Comparison of ENCODE assay signal across 9 cellular contexts in the genomic region with DNA sequence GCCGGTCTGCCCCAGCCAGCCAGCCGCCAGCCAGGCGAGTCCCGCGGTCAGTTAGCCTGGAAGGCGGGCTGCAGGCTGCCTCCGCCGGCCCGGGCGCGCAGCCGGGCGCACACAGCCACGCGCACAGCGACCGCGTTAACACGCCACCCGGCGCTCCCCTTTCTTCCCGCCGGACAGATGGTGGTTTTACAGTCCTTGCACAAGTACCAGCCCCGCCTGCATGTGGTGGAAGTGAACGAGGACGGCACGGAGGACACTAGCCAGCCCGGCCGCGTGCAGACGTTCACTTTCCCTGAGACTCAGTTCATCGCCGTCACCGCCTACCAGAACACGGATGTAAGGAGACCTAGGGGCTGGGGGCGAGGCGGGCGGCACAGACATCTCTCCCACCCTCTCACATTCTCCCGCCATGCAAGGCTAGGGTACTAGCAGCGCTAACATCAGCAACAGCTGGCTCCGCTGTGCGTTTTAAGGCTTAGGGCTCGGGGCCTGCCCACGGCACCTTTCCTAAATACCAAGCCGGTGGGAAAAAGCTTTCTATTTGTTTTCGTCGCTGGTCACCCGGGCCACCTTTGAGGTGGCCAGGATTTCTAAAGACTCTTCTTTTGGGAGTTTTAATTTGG. TPM values are rescaled to one million over a fixed set of nuclear protein-coding genes. Genes with fewer than 3 reads are reported as not detected.
DNase-seq lines count a peak whose midpoint lies in the region; ATAC-seq, FAIRE-seq and TF ChIP-seq lines count a peak whose summit lies in the region.
"Had no signal": no experiment of that assay in that cellular context is flagged by ENCODE, and none has a peak within 500 bp of the region (broad histone marks: within the 10 kb centered on the region; RNA-seq: fewer than 3 reads in every experiment).

No MANE protein-coding gene starts in this region.

- H3K27ac ChIP-seq in K562 (ENCODE audit: extremely low read depth, low read depth, low read length), result no peak overlapping the region
- H3K27ac ChIP-seq: SJSA1 had no signal

- H3K4me2 ChIP-seq in K562 (ENCODE audit: insufficient read depth, low read length), result peak overlapping the region; percentile 46; the same call in 1 of the 2 replicates

- CTCF ChIA-PET in K562 (lab: Yijun Ruan, JAX; ENCODE audit: low intra/inter-chr PET ratio), result no interaction called here

- peak overlapping the region in 1 of 2 experiments; percentile 84; a peak in 2 of 4 replicates for H3K9ac ChIP-seq in K562 (ENCODE audit: insufficient read depth in 1 of 2, low read depth in 2 of 2, low read length in 2 of 2)

- H3K9me3 Mint-ChIP-seq in osteocyte (ENCODE audit: unreplicated experiment), result no peaks in the 10 kb centered on the region

- no peaks in the 10 kb centered on the region for H3K9me1 ChIP-seq in K562 (ENCODE audit: control insufficient read depth, insufficient read depth, low read length)

- POLR2A ChIA-PET in K562 (lab: Yijun Ruan, JAX), result no interaction called here

- peaks cover 1% of the 10 kb centered on the region for H3K36me3 Mint-ChIP-seq in osteocyte (ENCODE audit: unreplicated experiment)

- TF ChIP-seq CTCF in GM06990 (IDR thresholded peaks at IDR 0.05; ENCODE audit: insufficient read depth, low read length, poor library complexity, severe bottlenecking) (no peak), K562 (IDR thresholded peaks at IDR 0.05 in 2 of 3, conservative IDR thresholded peaks at IDR 0.05 in 1 of 3; ENCODE audit: insufficient read depth in 2 of 3, low read depth in 1 of 3, low read length in 3 of 3) (no peak), osteocyte (IDR thresholded peaks at IDR 0.05) (no peak)

- in situ Hi-C loops in K562 (cut with MboI), result no loop called here

- peak overlapping the region; percentile 72 for H3K4me3 Mint-ChIP-seq in osteocyte (ENCODE audit: unreplicated experiment)

- H3K4me3 ChIP-seq in GM06990 (replicated peaks; ENCODE audit: low read depth, low read length) (peak overlapping the region; percentile 19), MG63 (peak overlapping the region; percentile 35), K562 (no peak overlapping the region)
- H3K4me3 ChIP-seq: SJSA1 had no signal

- peaks cover 84% of the 10 kb centered on the region for H3K27me3 Mint-ChIP-seq in osteocyte (ENCODE audit: unreplicated experiment)

- 7% methylated on average over 35 of the region's 48 CpGs for WGBS in K562 (ENCODE audit: insufficient coverage, low coverage, missing lambda C conversion rate)

- no peak for TF ChIP-seq POLR2A in K562 (conservative IDR thresholded peaks at IDR 0.05)

- peaks cover 45% of the 10 kb centered on the region for H3K4me1 Mint-ChIP-seq in osteocyte (ENCODE audit: unreplicated experiment)

- peaks cover 3% of the 10 kb centered on the region for H3K27me3 ChIP-seq in GM06990 (replicated peaks; ENCODE audit: control insufficient read depth, insufficient read depth, low read length)
- H3K27me3 ChIP-seq in MG63, result no peaks in the 10 kb centered on the region
- H3K27me3 ChIP-seq in K562 (ENCODE audit: control insufficient read depth in 2 of 2, insufficient read depth in 2 of 2, low read length in 2 of 2), result peaks cover 60 to 71% of the 10 kb centered on the region in 2 experiments
- H3K27me3 ChIP-seq: SJSA1 had no signal

- H3K79me2 ChIP-seq in K562 (ENCODE audit: control insufficient read depth, insufficient read depth, low read length), result no peaks in the 10 kb centered on the region

- intact Hi-C loops in K562 (cut with micrococcal nuclease), result loop anchor here (5.0 kb wide), 1 partner anchor 112 kb away; a partner anchor contains a TSS

- H3K9me3 ChIP-seq in MG63 (no peaks in the 10 kb centered on the region), K562 (replicated peaks; ENCODE audit: control insufficient read depth, insufficient read depth, low read depth, low read length) (no peaks in the 10 kb centered on the region)
- H3K9me3 ChIP-seq: SJSA1 had no signal

- H4K20me1 ChIP-seq in K562 (replicated peaks; ENCODE audit: control insufficient read depth, insufficient read depth, low read length), result no peaks in the 10 kb centered on the region

- H3K27ac Mint-ChIP-seq in osteocyte (ENCODE audit: unreplicated experiment), result no peak overlapping the region

- H3K36me3 ChIP-seq in GM06990 (ENCODE audit: control insufficient read depth, insufficient read depth, low read length) (no peaks in the 10 kb centered on the region), MG63 (no peaks in the 10 kb centered on the region), K562 (ENCODE audit: control insufficient read depth, insufficient read depth, low read length) (no peaks in the 10 kb centered on the region)
- H3K36me3 ChIP-seq: SJSA1 had no signal

- peak overlapping the region; percentile 56 for H2AFZ ChIP-seq in K562 (ENCODE audit: low read depth, low read length)

- no peak for FAIRE-seq in K562 (lab: Jason Lieb, UNC)

- TF ChIP-seq EP300 in K562 (IDR thresholded peaks at IDR 0.05; ENCODE audit: low read length), result no peak

- peak; percentile 26 for ATAC-seq in K562
- ATAC-seq in GM18873 (IDR thresholded peaks at IDR 0.05; ENCODE audit: low FRiP score, unreplicated experiment), result no peak
- ATAC-seq: esophagus mucosa had no signal

- BruUV-seq in K562 (replicated peaks; lab: Mats Ljungman, UMichigan), result no TSS peak

- DNase-seq in GM06990 (ENCODE audit: extremely low read depth, insufficient read length), result peak; percentile 33
- DNase-seq in MG63, result peak; percentile 75
- peak in 2 of 4 experiments; percentile 37 to 46 for DNase-seq in K562 (ENCODE audit: extremely low read depth in 1 of 4, low spot score in 3 of 4)
- DNase-seq in osteocyte (ENCODE audit: extremely low spot score, unreplicated experiment), result no peak
- no peak for DNase-seq in SIG-M5 (lab: John Stamatoyannopoulos, UW)
- DNase-seq in KG1 (lab: John Stamatoyannopoulos, UW), result no peak

- TF ChIP-seq RAD21 in K562 (CRISPR knock-in tag; conservative IDR thresholded peaks at IDR 0.05 in 1 of 2, IDR thresholded peaks at IDR 0.05 in 1 of 2), result no peak

- H3K4me1 ChIP-seq in K562 (replicated peaks in 1 of 2; ENCODE audit: control insufficient read depth in 2 of 2, insufficient read depth in 2 of 2, low read length in 2 of 2), result peaks cover 8 to 34% of the 10 kb centered on the region in 2 experiments; a peak in 4 of 5 replicates

TF ChIP-seq in K562, 482 proteins besides CTCF, POLR2A, EP300 and RAD21 (continues in another document):
- TF ChIP-seq STAG1 (CRISPR knock-in tag; IDR thresholded peaks at IDR 0.05; ENCODE audit: borderline replicate concordance) (0 out of 2 replicates have a peak, but pooled peaks have one; percentile 26), EZH2 (IDR thresholded peaks at IDR 0.05; ENCODE audit: borderline replicate concordance, low read depth, low read length) (0 out of 2 replicates have a peak, but pooled peaks have one; percentile 31), CBX8 (IDR thresholded peaks at IDR 0.05; ENCODE audit: borderline replicate concordance, extremely low read depth, low read depth, low read length, poor library complexity, severe bottlenecking) (peak; percentile 68), KLF10 (CRISPR knock-in tag; IDR thresholded peaks at IDR 0.05) (no peak), JUND (IDR thresholded peaks at IDR 0.05; ENCODE audit: borderline replicate concordance, low read depth, low read length) (no peak), JUND (tag; IDR thresholded peaks at IDR 0.05; ENCODE audit: borderline replicate concordance, low read depth, low read length) (no peak), ZFX (CRISPR knock-in tag; IDR thresholded peaks at IDR 0.05) (no peak), LCOR (CRISPR knock-in tag; IDR thresholded peaks at IDR 0.05) (no peak), ZNF431 (CRISPR knock-in tag; IDR thresholded peaks at IDR 0.05) (peak; percentile 73; the same call in 1 of the 2 replicates), TCF3 (CRISPR knock-in tag; IDR thresholded peaks at IDR 0.05) (peak; percentile 41)
- TF ChIP-seq, protein P1, sequence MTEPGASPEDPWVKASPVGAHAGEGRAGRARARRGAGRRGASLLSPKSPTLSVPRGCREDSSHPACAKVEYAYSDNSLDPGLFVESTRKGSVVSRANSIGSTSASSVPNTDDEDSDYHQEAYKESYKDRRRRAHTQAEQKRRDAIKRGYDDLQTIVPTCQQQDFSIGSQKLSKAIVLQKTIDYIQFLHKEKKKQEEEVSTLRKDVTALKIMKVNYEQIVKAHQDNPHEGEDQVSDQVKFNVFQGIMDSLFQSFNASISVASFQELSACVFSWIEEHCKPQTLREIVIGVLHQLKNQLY (CRISPR knock-in tag; conservative IDR thresholded peaks at IDR 0.05), result no peak

RNA-seq across cellular contexts. Expression of a gene that starts 2.7 kb away (rescaled TPM):
- not detected in 2 replicates for total RNA-seq in MG63 (2014; rRNA removed; shearing (Covaris generic); ENCODE audit: low replicate concordance)
- 0.09 TPM in 1 of 2 replicates, not detected in the other for total RNA-seq in K562 (2011; cell fraction: chromatin; rRNA removed; ENCODE audit: low replicate concordance)
- total RNA-seq in K562 (2011; cell fraction: nucleolus; rRNA removed), result not detected in 2 replicates
- 0.23 TPM in 1 of 2 replicates, not detected in the other for total RNA-seq in K562 (2011; cell fraction: nucleoplasm; rRNA removed)
- total RNA-seq in K562 (2014; rRNA removed), result 0.04 and 0.09 TPM in 2 replicates
- not detected in 2 replicates for total RNA-seq in K562 (2014; rRNA removed; fragmentation: Illumina TruSeq; extraction: Trizol)
- total RNA-seq in K562 (2015; rRNA removed; fragmentation: Illumina TruSeq; extraction: Trizol), result 0.04 TPM in 1 of 2 replicates, not detected in the other
- total RNA-seq in K562 (2021), result not detected in 2 replicates
- polyA plus RNA-seq in K562 (2011; rRNA removed), result 0.01 TPM in 1 of 2 replicates, not detected in the other
- not detected in 2 replicates for polyA plus RNA-seq in K562 (2011; cell fraction: cytosol; rRNA removed)
- 0.04 TPM in 2 replicates for polyA plus RNA-seq in K562 (2011; cell fraction: nucleus; rRNA removed)
- 0.03 TPM in 1 of 2 replicates, not detected in the other for polyA plus RNA-seq in K562 (2012)
- polyA plus RNA-seq in K562 (2014; fragmentation: Illumina TruSeq; extraction: Trizol), result 0.01 TPM in 1 of 2 replicates, not detected in the other
- polyA plus RNA-seq in K562 (2014; fragmentation: Nextera tagmentation; extraction: Ambion mirVana), result not detected
- 0.01 TPM in 1 of 2 replicates, not detected in the other for polyA plus RNA-seq in K562 (2014; rRNA removed)
- polyA minus RNA-seq in K562 (2011; rRNA and poly(A)+ RNA removed), result 0.04 TPM in 1 of 2 replicates, not detected in the other
- polyA minus RNA-seq in K562 (2011; cell fraction: cytosol; rRNA and poly(A)+ RNA removed), result not detected in 2 replicates
- under 0.01 and 0.11 TPM in 2 replicates for polyA minus RNA-seq in K562 (2011; cell fraction: nucleus; rRNA and poly(A)+ RNA removed)
- total RNA-seq in osteocyte, result 0.30 TPM in 1 of 2 replicates, not detected in the other
- total RNA-seq: esophagus mucosa had no signal

Comparison
In these comparisons a context has a peak if more than half of its experiments do, and no peak if none do; other contexts are left out.
1. DNase-seq: peak in GM06990 (single experiment) and MG63 (single experiment); none in osteocyte (single experiment), SIG-M5 (single experiment) and KG1 (single experiment).